2 cellular contexts compared by ENCODE assay signal in the genomic region with DNA sequence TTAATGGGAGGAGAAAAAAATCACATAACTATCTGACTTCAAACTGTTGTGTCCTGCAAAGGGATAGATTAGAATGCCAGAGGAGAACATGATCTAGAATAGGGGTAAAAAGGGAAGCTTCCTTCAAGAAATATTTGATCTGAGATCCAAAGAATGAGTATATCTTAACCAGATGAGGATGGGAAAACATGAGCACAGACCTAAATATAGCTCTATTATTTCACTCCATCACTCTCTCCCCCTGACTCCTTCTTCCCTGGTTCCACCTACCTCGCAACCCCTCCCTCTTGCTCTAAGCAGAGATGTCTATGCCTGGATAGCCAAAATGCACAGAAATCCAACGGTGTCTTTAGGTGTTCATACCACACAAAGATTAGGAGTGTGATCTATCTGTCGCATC.
TF ChIP-seq lines count a peak whose summit lies in the region.

No MANE protein-coding gene starts in this region.

TF ChIP-seq in GM23338, 12 proteins besides CTCF, POLR2A, EP300 and RAD21 (continues in another document):
- no peak for TF ChIP-seq EZH2 (IDR thresholded peaks at IDR 0.05; ENCODE audit: low read depth, unreplicated experiment)
- TF ChIP-seq CREB1 (CRISPR knock-in tag; IDR thresholded peaks at IDR 0.05; ENCODE audit: low read depth), result no peak
- TF ChIP-seq, protein P1, sequence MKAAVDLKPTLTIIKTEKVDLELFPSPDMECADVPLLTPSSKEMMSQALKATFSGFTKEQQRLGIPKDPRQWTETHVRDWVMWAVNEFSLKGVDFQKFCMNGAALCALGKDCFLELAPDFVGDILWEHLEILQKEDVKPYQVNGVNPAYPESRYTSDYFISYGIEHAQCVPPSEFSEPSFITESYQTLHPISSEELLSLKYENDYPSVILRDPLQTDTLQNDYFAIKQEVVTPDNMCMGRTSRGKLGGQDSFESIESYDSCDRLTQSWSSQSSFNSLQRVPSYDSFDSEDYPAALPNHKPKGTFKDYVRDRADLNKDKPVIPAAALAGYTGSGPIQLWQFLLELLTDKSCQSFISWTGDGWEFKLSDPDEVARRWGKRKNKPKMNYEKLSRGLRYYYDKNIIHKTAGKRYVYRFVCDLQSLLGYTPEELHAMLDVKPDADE (IDR thresholded peaks at IDR 0.05), result no peak
- TF ChIP-seq JUNB (IDR thresholded peaks at IDR 0.05; ENCODE audit: unreplicated experiment), result no peak
- no peak for TF ChIP-seq POLR2AphosphoS5 (IDR thresholded peaks at IDR 0.05; ENCODE audit: low read depth)
- TF ChIP-seq NANOG (IDR thresholded peaks at IDR 0.05; ENCODE audit: borderline replicate concordance), result no peak
- no peak for TF ChIP-seq ZNF114 (CRISPR knock-in tag; IDR thresholded peaks at IDR 0.05)
- no peak for TF ChIP-seq STAT1 (IDR thresholded peaks at IDR 0.05; ENCODE audit: unreplicated experiment)
- no peak for TF ChIP-seq ZNF331 (CRISPR knock-in tag; IDR thresholded peaks at IDR 0.05; ENCODE audit: low read depth)
- TF ChIP-seq, protein P2, sequence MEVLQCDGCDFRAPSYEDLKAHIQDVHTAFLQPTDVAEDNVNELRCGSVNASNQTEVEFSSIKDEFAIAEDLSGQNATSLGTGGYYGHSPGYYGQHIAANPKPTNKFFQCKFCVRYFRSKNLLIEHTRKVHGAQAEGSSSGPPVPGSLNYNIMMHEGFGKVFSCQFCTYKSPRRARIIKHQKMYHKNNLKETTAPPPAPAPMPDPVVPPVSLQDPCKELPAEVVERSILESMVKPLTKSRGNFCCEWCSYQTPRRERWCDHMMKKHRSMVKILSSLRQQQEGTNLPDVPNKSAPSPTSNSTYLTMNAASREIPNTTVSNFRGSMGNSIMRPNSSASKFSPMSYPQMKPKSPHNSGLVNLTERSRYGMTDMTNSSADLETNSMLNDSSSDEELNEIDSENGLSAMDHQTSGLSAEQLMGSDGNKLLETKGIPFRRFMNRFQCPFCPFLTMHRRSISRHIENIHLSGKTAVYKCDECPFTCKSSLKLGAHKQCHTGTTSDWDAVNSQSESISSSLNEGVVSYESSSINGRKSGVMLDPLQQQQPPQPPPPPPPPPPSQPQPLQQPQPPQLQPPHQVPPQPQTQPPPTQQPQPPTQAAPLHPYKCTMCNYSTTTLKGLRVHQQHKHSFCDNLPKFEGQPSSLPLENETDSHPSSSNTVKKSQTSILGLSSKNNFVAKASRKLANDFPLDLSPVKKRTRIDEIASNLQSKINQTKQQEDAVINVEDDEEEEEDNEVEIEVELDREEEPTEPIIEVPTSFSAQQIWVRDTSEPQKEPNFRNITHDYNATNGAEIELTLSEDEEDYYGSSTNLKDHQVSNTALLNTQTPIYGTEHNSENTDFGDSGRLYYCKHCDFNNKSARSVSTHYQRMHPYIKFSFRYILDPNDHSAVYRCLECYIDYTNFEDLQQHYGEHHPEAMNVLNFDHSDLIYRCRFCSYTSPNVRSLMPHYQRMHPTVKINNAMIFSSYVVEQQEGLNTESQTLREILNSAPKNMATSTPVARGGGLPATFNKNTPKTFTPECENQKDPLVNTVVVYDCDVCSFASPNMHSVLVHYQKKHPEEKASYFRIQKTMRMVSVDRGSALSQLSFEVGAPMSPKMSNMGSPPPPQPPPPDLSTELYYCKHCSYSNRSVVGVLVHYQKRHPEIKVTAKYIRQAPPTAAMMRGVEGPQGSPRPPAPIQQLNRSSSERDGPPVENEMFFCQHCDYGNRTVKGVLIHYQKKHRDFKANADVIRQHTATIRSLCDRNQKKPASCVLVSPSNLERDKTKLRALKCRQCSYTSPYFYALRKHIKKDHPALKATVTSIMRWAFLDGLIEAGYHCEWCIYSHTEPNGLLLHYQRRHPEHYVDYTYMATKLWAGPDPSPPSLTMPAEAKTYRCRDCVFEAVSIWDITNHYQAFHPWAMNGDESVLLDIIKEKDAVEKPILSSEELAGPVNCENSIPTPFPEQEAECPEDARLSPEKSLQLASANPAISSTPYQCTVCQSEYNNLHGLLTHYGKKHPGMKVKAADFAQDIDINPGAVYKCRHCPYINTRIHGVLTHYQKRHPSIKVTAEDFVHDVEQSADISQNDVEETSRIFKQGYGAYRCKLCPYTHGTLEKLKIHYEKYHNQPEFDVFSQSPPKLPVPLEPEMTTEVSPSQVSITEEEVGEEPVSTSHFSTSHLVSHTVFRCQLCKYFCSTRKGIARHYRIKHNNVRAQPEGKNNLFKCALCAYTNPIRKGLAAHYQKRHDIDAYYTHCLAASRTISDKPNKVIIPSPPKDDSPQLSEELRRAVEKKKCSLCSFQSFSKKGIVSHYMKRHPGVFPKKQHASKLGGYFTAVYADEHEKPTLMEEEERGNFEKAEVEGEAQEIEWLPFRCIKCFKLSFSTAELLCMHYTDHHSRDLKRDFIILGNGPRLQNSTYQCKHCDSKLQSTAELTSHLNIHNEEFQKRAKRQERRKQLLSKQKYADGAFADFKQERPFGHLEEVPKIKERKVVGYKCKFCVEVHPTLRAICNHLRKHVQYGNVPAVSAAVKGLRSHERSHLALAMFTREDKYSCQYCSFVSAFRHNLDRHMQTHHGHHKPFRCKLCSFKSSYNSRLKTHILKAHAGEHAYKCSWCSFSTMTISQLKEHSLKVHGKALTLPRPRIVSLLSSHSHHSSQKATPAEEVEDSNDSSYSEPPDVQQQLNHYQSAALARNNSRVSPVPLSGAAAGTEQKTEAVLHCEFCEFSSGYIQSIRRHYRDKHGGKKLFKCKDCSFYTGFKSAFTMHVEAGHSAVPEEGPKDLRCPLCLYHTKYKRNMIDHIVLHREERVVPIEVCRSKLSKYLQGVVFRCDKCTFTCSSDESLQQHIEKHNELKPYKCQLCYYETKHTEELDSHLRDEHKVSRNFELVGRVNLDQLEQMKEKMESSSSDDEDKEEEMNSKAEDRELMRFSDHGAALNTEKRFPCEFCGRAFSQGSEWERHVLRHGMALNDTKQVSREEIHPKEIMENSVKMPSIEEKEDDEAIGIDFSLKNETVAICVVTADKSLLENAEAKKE (CRISPR knock-in tag; IDR thresholded peaks at IDR 0.05), result no peak
- no peak for TF ChIP-seq EZH2phosphoT487 (IDR thresholded peaks at IDR 0.05; ENCODE audit: unreplicated experiment)

TF ChIP-seq in WTC11, 78 proteins besides CTCF, POLR2A, EP300 and RAD21:
- no peak for TF ChIP-seq NR1H2 (CRISPR knock-in tag; IDR thresholded peaks at IDR 0.05)
- TF ChIP-seq, protein P3, sequence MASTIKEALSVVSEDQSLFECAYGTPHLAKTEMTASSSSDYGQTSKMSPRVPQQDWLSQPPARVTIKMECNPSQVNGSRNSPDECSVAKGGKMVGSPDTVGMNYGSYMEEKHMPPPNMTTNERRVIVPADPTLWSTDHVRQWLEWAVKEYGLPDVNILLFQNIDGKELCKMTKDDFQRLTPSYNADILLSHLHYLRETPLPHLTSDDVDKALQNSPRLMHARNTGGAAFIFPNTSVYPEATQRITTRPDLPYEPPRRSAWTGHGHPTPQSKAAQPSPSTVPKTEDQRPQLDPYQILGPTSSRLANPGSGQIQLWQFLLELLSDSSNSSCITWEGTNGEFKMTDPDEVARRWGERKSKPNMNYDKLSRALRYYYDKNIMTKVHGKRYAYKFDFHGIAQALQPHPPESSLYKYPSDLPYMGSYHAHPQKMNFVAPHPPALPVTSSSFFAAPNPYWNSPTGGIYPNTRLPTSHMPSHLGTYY (CRISPR knock-in tag; IDR thresholded peaks at IDR 0.05), result no peak
- no peak for TF ChIP-seq SMAD3 (CRISPR knock-in tag; IDR thresholded peaks at IDR 0.05; ENCODE audit: borderline replicate concordance)
- no peak for TF ChIP-seq ZNF138 (CRISPR knock-in tag; conservative IDR thresholded peaks at IDR 0.05)
- TF ChIP-seq ATF1 (CRISPR knock-in tag; IDR thresholded peaks at IDR 0.05), result no peak
- no peak for TF ChIP-seq ZBTB21 (CRISPR knock-in tag; IDR thresholded peaks at IDR 0.05; ENCODE audit: borderline replicate concordance)
- TF ChIP-seq, protein P4, sequence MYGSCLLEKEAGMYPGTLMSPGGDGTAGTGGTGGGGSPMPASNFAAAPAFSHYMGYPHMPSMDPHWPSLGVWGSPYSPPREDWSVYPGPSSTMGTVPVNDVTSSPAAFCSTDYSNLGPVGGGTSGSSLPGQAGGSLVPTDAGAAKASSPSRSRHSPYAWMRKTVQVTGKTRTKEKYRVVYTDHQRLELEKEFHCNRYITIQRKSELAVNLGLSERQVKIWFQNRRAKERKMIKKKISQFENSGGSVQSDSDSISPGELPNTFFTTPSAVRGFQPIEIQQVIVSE (CRISPR knock-in tag; IDR thresholded peaks at IDR 0.05; ENCODE audit: borderline replicate concordance), result no peak
- TF ChIP-seq CBFB (CRISPR knock-in tag; IDR thresholded peaks at IDR 0.05; ENCODE audit: low read depth), result no peak
- TF ChIP-seq ZNF219 (CRISPR knock-in tag; IDR thresholded peaks at IDR 0.05; ENCODE audit: borderline replicate concordance), result no peak
- no peak for TF ChIP-seq SOX15 (CRISPR knock-in tag; IDR thresholded peaks at IDR 0.05)
- TF ChIP-seq ZNF416 (CRISPR knock-in tag; IDR thresholded peaks at IDR 0.05), result no peak
- no peak for TF ChIP-seq ZNF263 (CRISPR knock-in tag; IDR thresholded peaks at IDR 0.05; ENCODE audit: low read depth)
- TF ChIP-seq JAZF1 (CRISPR knock-in tag; IDR thresholded peaks at IDR 0.05), result no peak
- TF ChIP-seq, protein P5, sequence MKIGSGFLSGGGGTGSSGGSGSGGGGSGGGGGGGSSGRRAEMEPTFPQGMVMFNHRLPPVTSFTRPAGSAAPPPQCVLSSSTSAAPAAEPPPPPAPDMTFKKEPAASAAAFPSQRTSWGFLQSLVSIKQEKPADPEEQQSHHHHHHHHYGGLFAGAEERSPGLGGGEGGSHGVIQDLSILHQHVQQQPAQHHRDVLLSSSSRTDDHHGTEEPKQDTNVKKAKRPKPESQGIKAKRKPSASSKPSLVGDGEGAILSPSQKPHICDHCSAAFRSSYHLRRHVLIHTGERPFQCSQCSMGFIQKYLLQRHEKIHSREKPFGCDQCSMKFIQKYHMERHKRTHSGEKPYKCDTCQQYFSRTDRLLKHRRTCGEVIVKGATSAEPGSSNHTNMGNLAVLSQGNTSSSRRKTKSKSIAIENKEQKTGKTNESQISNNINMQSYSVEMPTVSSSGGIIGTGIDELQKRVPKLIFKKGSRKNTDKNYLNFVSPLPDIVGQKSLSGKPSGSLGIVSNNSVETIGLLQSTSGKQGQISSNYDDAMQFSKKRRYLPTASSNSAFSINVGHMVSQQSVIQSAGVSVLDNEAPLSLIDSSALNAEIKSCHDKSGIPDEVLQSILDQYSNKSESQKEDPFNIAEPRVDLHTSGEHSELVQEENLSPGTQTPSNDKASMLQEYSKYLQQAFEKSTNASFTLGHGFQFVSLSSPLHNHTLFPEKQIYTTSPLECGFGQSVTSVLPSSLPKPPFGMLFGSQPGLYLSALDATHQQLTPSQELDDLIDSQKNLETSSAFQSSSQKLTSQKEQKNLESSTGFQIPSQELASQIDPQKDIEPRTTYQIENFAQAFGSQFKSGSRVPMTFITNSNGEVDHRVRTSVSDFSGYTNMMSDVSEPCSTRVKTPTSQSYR (CRISPR knock-in tag; IDR thresholded peaks at IDR 0.05), result no peak
- no peak for TF ChIP-seq OVOL2 (CRISPR knock-in tag; IDR thresholded peaks at IDR 0.05; ENCODE audit: borderline replicate concordance)
- TF ChIP-seq ZNF121 (CRISPR knock-in tag; IDR thresholded peaks at IDR 0.05), result no peak
- TF ChIP-seq NR3C1 (CRISPR knock-in tag; conservative IDR thresholded peaks at IDR 0.05; ENCODE audit: low read depth), result no peak
- no peak for TF ChIP-seq ZNF317 (CRISPR knock-in tag; IDR thresholded peaks at IDR 0.05; ENCODE audit: borderline replicate concordance, low read depth)
- TF ChIP-seq, protein P6, sequence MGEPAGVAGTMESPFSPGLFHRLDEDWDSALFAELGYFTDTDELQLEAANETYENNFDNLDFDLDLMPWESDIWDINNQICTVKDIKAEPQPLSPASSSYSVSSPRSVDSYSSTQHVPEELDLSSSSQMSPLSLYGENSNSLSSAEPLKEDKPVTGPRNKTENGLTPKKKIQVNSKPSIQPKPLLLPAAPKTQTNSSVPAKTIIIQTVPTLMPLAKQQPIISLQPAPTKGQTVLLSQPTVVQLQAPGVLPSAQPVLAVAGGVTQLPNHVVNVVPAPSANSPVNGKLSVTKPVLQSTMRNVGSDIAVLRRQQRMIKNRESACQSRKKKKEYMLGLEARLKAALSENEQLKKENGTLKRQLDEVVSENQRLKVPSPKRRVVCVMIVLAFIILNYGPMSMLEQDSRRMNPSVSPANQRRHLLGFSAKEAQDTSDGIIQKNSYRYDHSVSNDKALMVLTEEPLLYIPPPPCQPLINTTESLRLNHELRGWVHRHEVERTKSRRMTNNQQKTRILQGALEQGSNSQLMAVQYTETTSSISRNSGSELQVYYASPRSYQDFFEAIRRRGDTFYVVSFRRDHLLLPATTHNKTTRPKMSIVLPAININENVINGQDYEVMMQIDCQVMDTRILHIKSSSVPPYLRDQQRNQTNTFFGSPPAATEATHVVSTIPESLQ (CRISPR knock-in tag; IDR thresholded peaks at IDR 0.05), result no peak
- no peak for TF ChIP-seq SP1 (CRISPR knock-in tag; conservative IDR thresholded peaks at IDR 0.05)
